ENCODE assay signal across 8 cellular contexts in the genomic region with DNA sequence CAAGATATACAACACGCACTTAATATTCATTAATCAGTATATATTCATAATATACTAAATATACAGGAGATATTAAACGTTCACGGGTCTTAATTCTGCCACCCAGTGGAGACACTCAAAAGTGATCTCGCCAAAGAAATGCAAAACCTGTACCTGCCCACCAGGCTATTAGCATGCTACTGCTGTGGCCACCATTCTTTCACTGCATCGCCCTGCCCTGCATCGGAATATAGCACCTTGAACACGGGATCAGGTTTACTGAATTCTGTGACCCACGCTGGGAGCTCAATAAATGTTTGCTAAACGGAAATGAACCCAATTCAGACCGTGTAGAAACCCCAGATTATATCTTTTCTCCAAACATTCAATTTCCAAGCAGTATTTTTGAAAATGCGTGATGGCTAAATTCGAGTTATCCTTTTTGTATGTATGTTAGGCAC. TPM values are rescaled to one million over a fixed set of nuclear protein-coding genes. Genes with fewer than 3 reads are reported as not detected.
DNase-seq lines count a peak whose midpoint lies in the region; ATAC-seq and TF ChIP-seq lines count a peak whose summit lies in the region.

No MANE protein-coding gene starts in this region.

- H3K36me3 Mint-ChIP-seq in stimulated activated effector memory CD8-positive, alpha-beta T cell treated with anti-CD3 and anti-CD28 coated beads, Interleukin-12 subunit alpha, Interleukin-12 subunit beta, amount 100 ng/mL, for 72 hours = peaks cover 26% of the 10 kb centered on the region

- intact Hi-C loops in A673 (cut with micrococcal nuclease; ENCODE audit: unreplicated experiment) = loop anchor here (10.0 kb wide), 3 partner anchors 135 to 465 kb away; partner anchors contain the start of genes AADAT and HPF1

- peak overlapping the region; percentile 93 for H3K4me3 Mint-ChIP-seq in stimulated activated effector memory CD8-positive, alpha-beta T cell treated with anti-CD3 and anti-CD28 coated beads, Interleukin-12 subunit alpha, Interleukin-12 subunit beta, amount 100 ng/mL, for 72 hours

- H3K4me1 ChIP-seq in A673 (ENCODE audit: insufficient read depth, low read length, poor library complexity, severe bottlenecking) = peaks cover 9% of the 10 kb centered on the region

- POLR2A ChIA-PET in A673 (lab: Charles Lee; ENCODE audit: low non-redundant PET) = no interaction called here

- no peaks in the 10 kb centered on the region for H3K27me3 ChIP-seq in A673 (replicated peaks; ENCODE audit: insufficient read depth, low read depth, low read length, poor library complexity)

- no peaks in the 10 kb centered on the region for H3K36me3 ChIP-seq in A673 (ENCODE audit: insufficient read depth, low read length, poor library complexity, severe bottlenecking)

- H3K9me3 Mint-ChIP-seq in stimulated activated effector memory CD8-positive, alpha-beta T cell treated with anti-CD3 and anti-CD28 coated beads, Interleukin-12 subunit alpha, Interleukin-12 subunit beta, amount 100 ng/mL, for 72 hours = no peaks in the 10 kb centered on the region

- peak overlapping the region; percentile 98 for H3K27ac Mint-ChIP-seq in stimulated activated effector memory CD8-positive, alpha-beta T cell treated with anti-CD3 and anti-CD28 coated beads, Interleukin-12 subunit alpha, Interleukin-12 subunit beta, amount 100 ng/mL, for 72 hours

- H3K27ac ChIP-seq in A673 (ENCODE audit: low read depth, low read length, poor library complexity, severe bottlenecking) (peak overlapping the region; percentile 95), cingulate gyrus (ENCODE audit: low read depth, low read length) (peak overlapping the region; percentile 98)

- no TSS peak for BruUV-seq in A673 (replicated peaks; lab: Mats Ljungman, UMichigan)

- H3K4me1 Mint-ChIP-seq in stimulated activated effector memory CD8-positive, alpha-beta T cell treated with anti-CD3 and anti-CD28 coated beads, Interleukin-12 subunit alpha, Interleukin-12 subunit beta, amount 100 ng/mL, for 72 hours = peaks cover 48% of the 10 kb centered on the region

- CTCF ChIA-PET in A673 (lab: Charles Lee) = no interaction called here

- TF ChIP-seq CTCF in A673 (conservative IDR thresholded peaks at IDR 0.05; ENCODE audit: low read depth, low read length) (peak; percentile 63), GM13977 (IDR thresholded peaks at IDR 0.05; ENCODE audit: extremely low read depth, insufficient read depth, missing control alignments) (peak; percentile 55)

- DNase-seq in A673 (ENCODE audit: low spot score) (peak; percentile 56), GM13977 (ENCODE audit: low spot score) (peak; percentile 51), NCI-H1930 (lab: John Stamatoyannopoulos, UW) (peak; percentile 10 to 11), left lobe of liver (ENCODE audit: low spot score) (peak; percentile 62)
- peak; percentile 44 for DNase-seq in activated CD4-positive, CD25-positive, alpha-beta regulatory T cell treated with anti-CD3 and anti-CD28 coated beads, Interleukin-2, amount 50 U/mL, for 16 hours (ENCODE audit: low read depth, low spot score)
- DNase-seq in stimulated activated effector memory CD8-positive, alpha-beta T cell treated with anti-CD3 and anti-CD28 coated beads, Interleukin-12 subunit alpha, Interleukin-12 subunit beta, amount 100 ng/mL, for 72 hours (ENCODE audit: low spot score in 2 of 2) = peak in 1 of 2 donors; percentile 69

- peak overlapping the region; percentile 88 for H3K4me3 ChIP-seq in A673 (ENCODE audit: low read depth, low read length, poor library complexity, severe bottlenecking)

- H3K9me3 ChIP-seq in A673 (ENCODE audit: low read depth, low read length, poor library complexity, severe bottlenecking) = no peaks in the 10 kb centered on the region

- in situ Hi-C loops in GM13977 (cut with MboI; ENCODE audit: low pct_unique_long_range_greater_than_20kb, low sequenced_read_pairs, unreplicated experiment) = loop anchor here (25.0 kb wide), 1 partner anchor 393 kb away; no protein-coding TSS in a partner anchor

- ATAC-seq in HG02938 (IDR thresholded peaks at IDR 0.05; ENCODE audit: unreplicated experiment) (peak; percentile 52), left lobe of liver (peak; percentile 69)
- ATAC-seq in stimulated activated effector memory CD8-positive, alpha-beta T cell treated with anti-CD3 and anti-CD28 coated beads, Interleukin-12 subunit alpha, Interleukin-12 subunit beta, amount 100 ng/mL, for 72 hours = peak; percentile 40

RNA-seq across cellular contexts. Expression of gene CLCN3, which starts 0.8 kb away (rescaled TPM):
- total RNA-seq in A673 (2021) (59.8 and 63.0 TPM in 2 replicates), left lobe of liver (21.7 TPM)

RNA-seq across cellular contexts. Expression of gene NEK1, which starts 7.2 kb away (rescaled TPM):
- total RNA-seq in A673 (2021) (12.9 and 13.7 TPM in 2 replicates), left lobe of liver (5.1 TPM)
